Comparison of ENCODE assay signal across 8 cellular contexts in genomic region chr12:69664930-69665377, GRCh38. TPM values are rescaled to one million over a fixed set of nuclear protein-coding genes. Genes with fewer than 3 reads are reported as not detected.
DNase-seq lines count a peak whose midpoint lies in the region; ATAC-seq, FAIRE-seq and TF ChIP-seq lines count a peak whose summit lies in the region.
"Not testable (repeated sequence)": the region's sequence is repeated elsewhere in the genome, so short reads cannot be mapped to it uniquely, and the experiment has no call there.
"Had no signal": no experiment of that assay in that cellular context is flagged by ENCODE, and none has a peak within 500 bp of the region (broad histone marks: within the 10 kb centered on the region; RNA-seq: fewer than 3 reads in every experiment).

No MANE protein-coding gene starts in this region.

- not testable (repeated sequence) for H2AFZ ChIP-seq in neural progenitor cell (replicated peaks)

- not testable (repeated sequence) for H3K27me3 ChIP-seq in RWPE2 (ENCODE audit: insufficient read depth, poor library complexity, severe bottlenecking); neural progenitor cell

- H3K4me3 ChIP-seq in RWPE2 (ENCODE audit: severe bottlenecking); cardiac fibroblast (replicated peaks in 1 of 2; ENCODE audit: low read depth in 2 of 2, low read length in 2 of 2); fibroblast of pulmonary artery (replicated peaks; ENCODE audit: low read depth, low read length); neural progenitor cell: not testable (repeated sequence)

- not testable (repeated sequence) for H3K4me2 ChIP-seq in neural progenitor cell

- peak; percentile 45 for DNase-seq in Calu3
- DNase-seq in LHCN-M2 (ENCODE audit: low read depth): peak; percentile 30
- DNase-seq in RWPE2 (ENCODE audit: low spot score); cardiac fibroblast (ENCODE audit: low read depth in 2 of 2); neural progenitor cell (ENCODE audit: low spot score): not testable (repeated sequence)
- DNase-seq in fibroblast of pulmonary artery (ENCODE audit: low read depth): peak; percentile 42

- not testable (repeated sequence) for H4K20me1 ChIP-seq in neural progenitor cell (ENCODE audit: low read depth)

- H3K4me1 Mint-ChIP-seq in Calu3 (ENCODE audit: low read depth, unreplicated experiment): not testable (repeated sequence)
- H3K4me1 Mint-ChIP-seq in neural progenitor cell: peaks cover 18% of the 10 kb centered on the region

- not testable (repeated sequence) for H3K4me3 Mint-ChIP-seq in Calu3 (ENCODE audit: low read depth, unreplicated experiment); neural progenitor cell

- H3K27me3 Mint-ChIP-seq in Calu3 (ENCODE audit: unreplicated experiment); neural progenitor cell (ENCODE audit: insufficient read depth, low read depth): not testable (repeated sequence)

- not testable (repeated sequence) for H3F3A ChIP-seq in neural progenitor cell (ENCODE audit: low read depth)

- FAIRE-seq in islet of Langerhans (lab: Jason Lieb, UNC): peak; percentile 65

- H3K27ac Mint-ChIP-seq in Calu3 (ENCODE audit: unreplicated experiment); neural progenitor cell: not testable (repeated sequence)

- CTCF ChIA-PET in Calu3 (lab: Charles Lee): interaction anchor here (0.7 to 1.2 kb wide), 2 partner anchors 73 to 79 kb away, joined by 3 read pairs; no protein-coding TSS in a partner anchor

- not testable (repeated sequence) for BruUV-seq in Calu3 (replicated peaks; lab: Mats Ljungman, UMichigan)

- ATAC-seq in RWPE2 (ENCODE audit: low read depth): peak; percentile 23; the same call in 2 of the 3 replicates

- H3K36me3 Mint-ChIP-seq in Calu3 (ENCODE audit: insufficient read depth, unreplicated experiment); neural progenitor cell: not testable (repeated sequence)

- not testable (repeated sequence) for H3K27ac ChIP-seq in RWPE2 (ENCODE audit: poor library complexity, severe bottlenecking); neural progenitor cell

- H3K79me2 ChIP-seq in neural progenitor cell (ENCODE audit: low read depth): not testable (repeated sequence)

- not testable (repeated sequence) for H3K4me1 ChIP-seq in RWPE2 (ENCODE audit: insufficient read depth, poor library complexity, severe bottlenecking)
- peaks cover 12% of the 10 kb centered on the region for H3K4me1 ChIP-seq in neural progenitor cell

- intact Hi-C loops in Calu3 (cut with micrococcal nuclease; ENCODE audit: unreplicated experiment): not testable (repeated sequence)

- not testable (repeated sequence) for H3K9ac ChIP-seq in neural progenitor cell

- TF ChIP-seq CTCF in Calu3 (IDR thresholded peaks at IDR 0.05; ENCODE audit: unreplicated experiment) (peak; percentile 52), cardiac fibroblast (IDR thresholded peaks at IDR 0.05; ENCODE audit: low read depth, low read length) (peak; percentile 27), fibroblast of pulmonary artery (IDR thresholded peaks at IDR 0.05; ENCODE audit: low read length, missing control alignments) (peak; percentile 47), neural progenitor cell (IDR thresholded peaks at IDR 0.05) (peak; percentile 43)
- TF ChIP-seq CTCF in RWPE2 (IDR thresholded peaks at IDR 0.05; ENCODE audit: poor library complexity, severe bottlenecking): not testable (repeated sequence)

- not testable (repeated sequence) for H3K36me3 ChIP-seq in RWPE2 (ENCODE audit: low read depth); neural progenitor cell

- H3K9me3 Mint-ChIP-seq in Calu3 (ENCODE audit: low read depth, unreplicated experiment); neural progenitor cell: not testable (repeated sequence)

- H3K9me3 ChIP-seq in RWPE2 (ENCODE audit: severe bottlenecking); neural progenitor cell (ENCODE audit: low read depth): not testable (repeated sequence)

RNA-seq across cellular contexts. Expression of gene BEST3, which starts 34.1 kb away (rescaled TPM):
- total RNA-seq in Calu3 (2022) (0.88 and 1.1 TPM in 2 replicates), LHCN-M2 (2014; rRNA removed) (1.0 and 2.4 TPM in 2 replicates), neural progenitor cell (ENCODE audit: low replicate concordance) (not detected in 2 replicates)
- polyA plus RNA-seq in LHCN-M2 (2012): 0.62 TPM
- total RNA-seq: GM12878 had no signal
- polyA plus RNA-seq: GM12878 had no signal

RNA-seq across cellular contexts. Expression of gene LRRC10, which starts 54.2 kb away (rescaled TPM):
- total RNA-seq in Calu3 (2022) (not detected in 2 replicates), LHCN-M2 (2014; rRNA removed) (not detected in 2 replicates), neural progenitor cell (ENCODE audit: low replicate concordance) (not detected in 2 replicates)
- polyA plus RNA-seq in LHCN-M2 (2012): not detected
- total RNA-seq: GM12878 had no signal
- polyA plus RNA-seq: GM12878 had no signal
